In genomic region chr9:99299214-99300102, GRCh38 we compare ENCODE assay signal across 9 cellular contexts.
A peak's percentile ranks its signal among the peaks of the same experiment; 100 is the strongest.
DNase-seq lines count a peak whose midpoint lies in the region; ATAC-seq and TF ChIP-seq lines count a peak whose summit lies in the region.
"Had no signal": no experiment of that assay in that cellular context is flagged by ENCODE, and none has a peak within 500 bp of the region (broad histone marks: within the 10 kb centered on the region; RNA-seq: fewer than 3 reads in every experiment).

No MANE protein-coding gene starts in this region.

- DNase-seq in NCI-H146 (lab: John Stamatoyannopoulos, UW) = peak; percentile 3
- DNase-seq in NCI-H146 treated with DMSO at 0.1 percent for 48 hours (lab: John Stamatoyannopoulos, UW; ENCODE audit: unreplicated experiment) = no peak
- peak; percentile 15 for DNase-seq in NCI-H460 (ENCODE audit: extremely low read depth, low read depth)
- DNase-seq in dorsolateral prefrontal cortex = no peak
- peak in 1 of 2 donors; percentile 20 for DNase-seq in gastrocnemius medialis
- no peak for DNase-seq in testis
- DNase-seq in activated gamma-delta T cell treated with Interleukin-2 at 50 U/mL for 16 hours = no peak
- DNase-seq: CD4-positive, CD25-positive, alpha-beta regulatory T cell had no signal

- peaks cover 0 to 5% of the 10 kb centered on the region in 2 donors for H3K4me1 ChIP-seq in gastrocnemius medialis
- no peaks in the 10 kb centered on the region for H3K4me1 ChIP-seq in testis

- intact Hi-C loops in dorsolateral prefrontal cortex (cut with DNase I) = no loop called here
- intact Hi-C loops in gastrocnemius medialis (cut with DNase I; ENCODE audit: low total_unique reads) = no loop called here
- intact Hi-C loops in testis (cut with DNase I; ENCODE audit: low total_unique reads) = no loop called here

- no peaks in the 10 kb centered on the region for H3K36me3 ChIP-seq in gastrocnemius medialis
- H3K36me3 ChIP-seq in testis (ENCODE audit: low read depth, missing control alignments) = no peaks in the 10 kb centered on the region

- H3K4me3 ChIP-seq in dorsolateral prefrontal cortex (no peak overlapping the region), gastrocnemius medialis (no peak overlapping the region), testis (no peak overlapping the region)

- WGBS in testis, 2 donors = 76 to 80% methylated on average over 4 of the region's 4 CpGs

- in situ Hi-C loops in gastrocnemius medialis (cut with MboI; ENCODE audit: low sequenced_read_pairs in 4 of 4) = no loop called here

- peak; percentile 79 to 91 for ATAC-seq in gastrocnemius medialis
- ATAC-seq in GM18519 (IDR thresholded peaks at IDR 0.05; ENCODE audit: low FRiP score, unreplicated experiment) = no peak

- H3K27me3 ChIP-seq in dorsolateral prefrontal cortex (no peaks in the 10 kb centered on the region), gastrocnemius medialis (no peaks in the 10 kb centered on the region), testis (no peaks in the 10 kb centered on the region)

- H3K9me3 ChIP-seq in gastrocnemius medialis (no peaks in the 10 kb centered on the region), testis (no peaks in the 10 kb centered on the region)

- H3K27ac ChIP-seq in dorsolateral prefrontal cortex (no peak overlapping the region), gastrocnemius medialis (peak overlapping the region in 1 of 4 donors; percentile 11), testis (no peak overlapping the region)

- TF ChIP-seq POLR2A in gastrocnemius medialis (IDR thresholded peaks at IDR 0.05) (no peak), testis (IDR thresholded peaks at IDR 0.05) (no peak)

- peak in 47 of 56 donors; percentile 13 to 53 (median 35) for TF ChIP-seq CTCF in dorsolateral prefrontal cortex (IDR thresholded peaks at IDR 0.05 in 54 of 56, conservative IDR thresholded peaks at IDR 0.05 in 2 of 56; ENCODE audit: low read depth in 1 of 56, partially characterized antibody in 56 of 56)
- TF ChIP-seq CTCF in gastrocnemius medialis (IDR thresholded peaks at IDR 0.05 in 4 of 5, conservative IDR thresholded peaks at IDR 0.05 in 1 of 5) = peak in 1 of 5 experiments; percentile 23
- no peak for TF ChIP-seq CTCF in testis (IDR thresholded peaks at IDR 0.05)

Comparison
In these comparisons a context has a peak if more than half of its experiments do, and no peak if none do; other contexts are left out.
1. DNase-seq: peak in NCI-H146 (single experiment) and NCI-H460 (single experiment); none in NCI-H146 treated with DMSO at 0.1 percent for 48 hours (single experiment), dorsolateral prefrontal cortex (0 of 10), testis (single experiment) and activated gamma-delta T cell treated with Interleukin-2 at 50 U/mL for 16 hours (single experiment).
2. CTCF ChIP-seq: peak in dorsolateral prefrontal cortex (47 of 56); none in testis (0 of 3).